ENCODE assay signal across 20 cellular contexts in genomic region chr10:98212204-98212603, GRCh38. TPM values are rescaled to one million over a fixed set of nuclear protein-coding genes. Genes with fewer than 3 reads are reported as not detected.
"Had no signal": no experiment of that assay in that cellular context is flagged by ENCODE, and none has a peak within 500 bp of the region (broad histone marks: within the 10 kb centered on the region; RNA-seq: fewer than 3 reads in every experiment).

No MANE protein-coding gene starts in this region.

- H3K27me3 Mint-ChIP-seq: dendritic cell treated with granulocyte-macrophage colony-stimulating factor and Interleukin-4, amounts not matched to agents 40 ng/mL and 50 ng/mL, for 4 days; effector memory CD8-positive, alpha-beta T cell; progenitor cell of endocrine pancreas; stimulated activated naive CD8-positive, alpha-beta T cell treated with anti-CD3 and anti-CD28 coated beads, Interleukin-15, Interleukin-2, amounts not matched to agents 100 ng/mL and 50 ng/mL, for 24 hours had no signal

- H3K4me1 Mint-ChIP-seq: neural crest cell had no signal

- ATAC-seq: activated naive CD4-positive, alpha-beta T cell treated with anti-CD3 and anti-CD28 coated beads, Interleukin-2, amount 50 U/mL, for 72 hours; activated T-cell treated with anti-CD3 and anti-CD28 coated beads, Interleukin-2, amount 50 U/mL, for 72 hours; effector memory CD8-positive, alpha-beta T cell had no signal

- H3K4me3 Mint-ChIP-seq: activated T-cell treated with anti-CD3 and anti-CD28 coated beads, Interleukin-2, amount 50 U/mL, for 72 hours; dendritic cell treated with granulocyte-macrophage colony-stimulating factor and Interleukin-4, amounts not matched to agents 40 ng/mL and 50 ng/mL, for 4 days; effector memory CD8-positive, alpha-beta T cell; neural crest cell; stimulated activated naive CD8-positive, alpha-beta T cell treated with anti-CD3 and anti-CD28 coated beads, Interleukin-15, Interleukin-2, amounts not matched to agents 100 ng/mL and 50 ng/mL, for 24 hours had no signal

- H3K36me3 ChIP-seq: adrenal gland had no signal

- DNase-seq: activated CD4-positive, alpha-beta T cell treated with anti-CD3 and anti-CD28 coated beads, Interleukin-2, amount 50 U/mL, for 1 hour; activated CD4-positive, CD25-positive, alpha-beta regulatory T cell treated with anti-CD3 and anti-CD28 coated beads, Interleukin-2, amount 50 U/mL, for 72 hours; activated CD8-positive, alpha-beta memory T cell treated with anti-CD3 and anti-CD28 coated beads, Interleukin-2, amount 50 U/mL, for 48 hours; activated gamma-delta T cell; activated T-cell treated with anti-CD3 and anti-CD28 coated beads, Interleukin-2, amount 50 U/mL, for 72 hours; adrenal gland; effector memory CD8-positive, alpha-beta T cell; left ventricle myocardium inferior; T-helper 2 cell; transverse colon had no signal

- H3K27me3 ChIP-seq: adrenal gland, cardiac muscle cell, right atrium auricular region, transverse colon had no signal

- H3K4me3 ChIP-seq: adrenal gland, cardiac muscle cell, left ventricle myocardium inferior, right atrium auricular region, transverse colon had no signal

- H3K27ac ChIP-seq: adrenal gland, cardiac muscle cell, left ventricle myocardium inferior, right atrium auricular region, transverse colon, VCaP had no signal

- H3K9me3 Mint-ChIP-seq: dendritic cell treated with granulocyte-macrophage colony-stimulating factor and Interleukin-4, amounts not matched to agents 40 ng/mL and 50 ng/mL, for 4 days; effector memory CD8-positive, alpha-beta T cell had no signal

- H3K27ac Mint-ChIP-seq: activated T-cell treated with anti-CD3 and anti-CD28 coated beads, Interleukin-2, amount 50 U/mL, for 72 hours; dendritic cell treated with granulocyte-macrophage colony-stimulating factor and Interleukin-4, amounts not matched to agents 40 ng/mL and 50 ng/mL, for 4 days; progenitor cell of endocrine pancreas; stimulated activated naive CD8-positive, alpha-beta T cell treated with anti-CD3 and anti-CD28 coated beads, Interleukin-15, Interleukin-2, amounts not matched to agents 100 ng/mL and 50 ng/mL, for 24 hours had no signal

- FAIRE-seq: astrocyte, frontal cortex had no signal

RNA-seq across cellular contexts. Expression of gene LOXL4, which starts 55.8 kb away (rescaled TPM):
- total RNA-seq: activated naive CD4-positive, alpha-beta T cell treated with anti-CD3 and anti-CD28 coated beads, Interleukin-2, amount 50 U/mL, for 72 hours; activated T-cell treated with anti-CD3 and anti-CD28 coated beads, Interleukin-2, amount 50 U/mL, for 72 hours; frontal cortex had no signal
